In genomic region chr9:128731691-128732090, GRCh38 we compare ENCODE assay signal across 23 cellular contexts.
"Had no signal": no experiment of that assay in that cellular context is flagged by ENCODE, and none has a peak within 500 bp of the region (broad histone marks: within the 10 kb centered on the region; RNA-seq: fewer than 3 reads in every experiment).

No MANE protein-coding gene starts in this region.

- H3K4me1 ChIP-seq: SJSA1 had no signal

- H3K27me3 ChIP-seq: SJSA1 had no signal

- H3K27ac ChIP-seq: SJSA1, SK-N-MC had no signal

- ATAC-seq: Panc1, PC-3 had no signal

- H3K36me3 ChIP-seq: SJSA1 had no signal

- DNase-seq: KBM-7; MV-4-11; NCI-H1048; NCI-H1105; NCI-H1417; NCI-H1436 treated with DMSO at 0.1 percent for 48 hours; NCI-H1694; NCI-H187 treated with DMSO at 0.1 percent for 48 hours; NCI-H2029 treated with DMSO at 0.1 percent for 48 hours; NCI-H2107; NCI-H226; NCI-H446; NCI-H510A; NCI-H524 treated with DMSO at 0.1 percent for 48 hours; NCI-H69; NCI-H774; NK-92 treated with Interleukin-12 subunit alpha and Interleukin-12 subunit beta, amount 100 ng/mL, for 24 hours; PC-3; Right ventricle myocardium superior; SIG-M5 had no signal

- H3K9me3 ChIP-seq: SJSA1 had no signal

- H3K4me3 ChIP-seq: SJSA1, SK-N-MC had no signal
